ENCODE assay signal across 22 cellular contexts in genomic region chr17:71320009-71320796, GRCh38.
"Had no signal": no experiment of that assay in that cellular context is flagged by ENCODE, and none has a peak within 500 bp of the region (broad histone marks: within the 10 kb centered on the region; RNA-seq: fewer than 3 reads in every experiment).

No MANE protein-coding gene starts in this region.

- H3K9me3 ChIP-seq: colonic mucosa, esophagus muscularis mucosa, gastroesophageal sphincter, heart left ventricle, lower lobe of right lung had no signal

- DNase-seq: colonic mucosa; cortex of kidney; effector CD8-positive, alpha-beta T cell; effector memory CD8-positive, alpha-beta T cell; endodermal cell; erythroblast; foreskin keratinocyte; heart left ventricle; hypothalamus; immature natural killer cell; islet precursor cell; kidney; kidney glomerular epithelial cell; left lung; left ventricle myocardium superior; lower lobe of right lung; mesenchymal stem cell; naive B cell had no signal

- H3K27me3 ChIP-seq: colonic mucosa, esophagus muscularis mucosa, foreskin keratinocyte, gastroesophageal sphincter, heart left ventricle, hepatocyte, left lung had no signal

- H3K4me2 ChIP-seq: hepatocyte had no signal

- H3K27ac ChIP-seq: colonic mucosa, epithelial cell of prostate, esophagus muscularis mucosa, foreskin keratinocyte, gastroesophageal sphincter, heart left ventricle, hepatocyte, left lung, lower lobe of right lung had no signal

- H3K4me3 ChIP-seq: colonic mucosa, esophagus muscularis mucosa, gastroesophageal sphincter, heart left ventricle, hepatocyte, left lung, lower lobe of right lung had no signal

- ATAC-seq: effector memory CD8-positive, alpha-beta T cell; foreskin keratinocyte; gastroesophageal sphincter; heart left ventricle; left lung; left ventricle myocardium superior; lower lobe of right lung had no signal

- H2AFZ ChIP-seq: hepatocyte had no signal

- H3K4me1 ChIP-seq: esophagus muscularis mucosa, foreskin keratinocyte, gastroesophageal sphincter, heart left ventricle, left lung, lower lobe of right lung had no signal

- H3K36me3 ChIP-seq: colonic mucosa, esophagus muscularis mucosa, gastroesophageal sphincter, heart left ventricle, left lung, lower lobe of right lung had no signal

- H3K79me2 ChIP-seq: hepatocyte had no signal
